Comparison of ENCODE assay signal across 1 cellular context in genomic region chr19:5803752-5804515, GRCh38.
TF ChIP-seq lines count a peak whose summit lies in the region.

No MANE protein-coding gene starts in this region.

TF ChIP-seq in HEK293, 187 proteins besides CTCF, POLR2A, EP300 and RAD21 (continued from another document):
- TF ChIP-seq HIC1 (tag by site-specific recombination; IDR thresholded peaks at IDR 0.05) (peak; percentile 91), ZNF280C (tag by site-specific recombination; IDR thresholded peaks at IDR 0.05) (no peak), ZNF660 (tag by site-specific recombination; IDR thresholded peaks at IDR 0.05) (peak; percentile 98; the same call in 1 of the 2 replicates), ZNF707 (tag by site-specific recombination; IDR thresholded peaks at IDR 0.05) (no peak), ZNF561 (tag by site-specific recombination; IDR thresholded peaks at IDR 0.05; ENCODE audit: borderline replicate concordance) (peak; percentile 100), ZBTB10 (tag by site-specific recombination; IDR thresholded peaks at IDR 0.05) (peak; percentile 96), ZBTB1 (tag by site-specific recombination; IDR thresholded peaks at IDR 0.05) (no peak), ZNF169 (tag by site-specific recombination; IDR thresholded peaks at IDR 0.05) (no peak), PRDM4 (tag by site-specific recombination; IDR thresholded peaks at IDR 0.05) (peak; percentile 50; the same call in 1 of the 2 replicates), ZNF280D (tag by site-specific recombination; IDR thresholded peaks at IDR 0.05) (no peak), ZNF585B (tag by site-specific recombination; IDR thresholded peaks at IDR 0.05) (no peak), ZNF664 (tag by site-specific recombination; IDR thresholded peaks at IDR 0.05) (no peak), ZNF146 (tag by site-specific recombination; IDR thresholded peaks at IDR 0.05) (no peak), ZNF423 (tag by site-specific recombination; IDR thresholded peaks at IDR 0.05) (peak; percentile 63; the same call in 1 of the 2 replicates), REST (tag by site-specific recombination; IDR thresholded peaks at IDR 0.05) (no peak; the same call in 1 of the 2 replicates), TCF7L2 (IDR thresholded peaks at IDR 0.05; ENCODE audit: borderline replicate concordance, low read depth, low read length) (no peak), ZNF560 (tag by site-specific recombination; IDR thresholded peaks at IDR 0.05; ENCODE audit: borderline replicate concordance) (no peak), REPIN1 (tag by site-specific recombination; IDR thresholded peaks at IDR 0.05; ENCODE audit: low read depth) (peak; percentile 17; the same call in 1 of the 2 replicates), TSHZ1 (tag by site-specific recombination; IDR thresholded peaks at IDR 0.05; ENCODE audit: borderline replicate concordance) (no peak), ZNF449 (tag by site-specific recombination; IDR thresholded peaks at IDR 0.05) (0 out of 2 replicates have a peak, but pooled peaks have one; percentile 31), ZNF792 (tag by site-specific recombination; IDR thresholded peaks at IDR 0.05) (no peak), BCL11B (tag by site-specific recombination; IDR thresholded peaks at IDR 0.05; ENCODE audit: low read depth) (no peak), KLF8 (tag by site-specific recombination; IDR thresholded peaks at IDR 0.05) (peak; percentile 96), RBAK (tag by site-specific recombination; IDR thresholded peaks at IDR 0.05) (no peak), ZNF596 (tag by site-specific recombination; IDR thresholded peaks at IDR 0.05) (0 out of 2 replicates have a peak, but pooled peaks have one; percentile 8), ZNF580 (tag by site-specific recombination; IDR thresholded peaks at IDR 0.05) (no peak), ZBTB20 (tag by site-specific recombination; IDR thresholded peaks at IDR 0.05) (0 out of 2 replicates have a peak, but pooled peaks have one; percentile 6), ZNF837 (tag by site-specific recombination; IDR thresholded peaks at IDR 0.05) (no peak)
